Comparison of ENCODE assay signal across 1 cellular context in the genomic region with DNA sequence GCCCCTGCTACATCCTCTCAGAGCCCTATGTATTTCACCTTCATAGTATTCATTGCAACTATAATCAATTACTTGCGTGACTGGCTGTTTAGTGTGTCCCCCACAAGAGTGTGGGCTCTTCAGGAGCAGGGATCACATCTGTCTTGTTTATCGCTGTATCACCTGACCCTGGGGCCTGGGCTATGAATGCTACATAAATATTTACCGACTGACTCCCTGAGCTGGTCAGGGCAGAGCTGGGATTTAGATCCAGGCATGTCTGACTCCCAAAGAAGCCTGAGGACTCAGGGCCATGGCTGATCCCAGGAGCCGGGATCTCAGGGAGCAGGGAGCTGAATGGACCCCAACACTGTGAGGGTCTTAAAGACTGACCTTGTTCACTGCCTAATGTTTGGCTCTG.
TF ChIP-seq lines count a peak whose summit lies in the region.

No MANE protein-coding gene starts in this region.

TF ChIP-seq in K562, 482 proteins besides CTCF, POLR2A, EP300 and RAD21 (continued from another document):
- TF ChIP-seq, protein P1, sequence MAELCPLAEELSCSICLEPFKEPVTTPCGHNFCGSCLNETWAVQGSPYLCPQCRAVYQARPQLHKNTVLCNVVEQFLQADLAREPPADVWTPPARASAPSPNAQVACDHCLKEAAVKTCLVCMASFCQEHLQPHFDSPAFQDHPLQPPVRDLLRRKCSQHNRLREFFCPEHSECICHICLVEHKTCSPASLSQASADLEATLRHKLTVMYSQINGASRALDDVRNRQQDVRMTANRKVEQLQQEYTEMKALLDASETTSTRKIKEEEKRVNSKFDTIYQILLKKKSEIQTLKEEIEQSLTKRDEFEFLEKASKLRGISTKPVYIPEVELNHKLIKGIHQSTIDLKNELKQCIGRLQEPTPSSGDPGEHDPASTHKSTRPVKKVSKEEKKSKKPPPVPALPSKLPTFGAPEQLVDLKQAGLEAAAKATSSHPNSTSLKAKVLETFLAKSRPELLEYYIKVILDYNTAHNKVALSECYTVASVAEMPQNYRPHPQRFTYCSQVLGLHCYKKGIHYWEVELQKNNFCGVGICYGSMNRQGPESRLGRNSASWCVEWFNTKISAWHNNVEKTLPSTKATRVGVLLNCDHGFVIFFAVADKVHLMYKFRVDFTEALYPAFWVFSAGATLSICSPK (IDR thresholded peaks at IDR 0.05; ENCODE audit: borderline replicate concordance), result no peak
- no peak for TF ChIP-seq KAT2B (IDR thresholded peaks at IDR 0.05; ENCODE audit: low read depth, low read length)
- no peak for TF ChIP-seq ZNF79 (CRISPR knock-in tag; IDR thresholded peaks at IDR 0.05; ENCODE audit: low read depth)
- no peak for TF ChIP-seq RUNX1 (IDR thresholded peaks at IDR 0.05; ENCODE audit: low read depth)
- no peak for TF ChIP-seq TCFL5 (CRISPR knock-in tag; conservative IDR thresholded peaks at IDR 0.05)
- TF ChIP-seq RBFOX2 (IDR thresholded peaks at IDR 0.05; ENCODE audit: low read depth, low read length), result no peak
- no peak for TF ChIP-seq ZBTB7A (IDR thresholded peaks at IDR 0.05; ENCODE audit: borderline replicate concordance, control insufficient read depth, low read depth, low read length)
- TF ChIP-seq HNRNPL (IDR thresholded peaks at IDR 0.05; ENCODE audit: low read depth, low read length), result no peak
- TF ChIP-seq ZNF384 (IDR thresholded peaks at IDR 0.05; ENCODE audit: low read depth, low read length), result no peak
- TF ChIP-seq ZNF124 (CRISPR knock-in tag; IDR thresholded peaks at IDR 0.05), result no peak
- TF ChIP-seq CBX1 (IDR thresholded peaks at IDR 0.05; ENCODE audit: low read depth), result no peak
- TF ChIP-seq, protein P2, sequence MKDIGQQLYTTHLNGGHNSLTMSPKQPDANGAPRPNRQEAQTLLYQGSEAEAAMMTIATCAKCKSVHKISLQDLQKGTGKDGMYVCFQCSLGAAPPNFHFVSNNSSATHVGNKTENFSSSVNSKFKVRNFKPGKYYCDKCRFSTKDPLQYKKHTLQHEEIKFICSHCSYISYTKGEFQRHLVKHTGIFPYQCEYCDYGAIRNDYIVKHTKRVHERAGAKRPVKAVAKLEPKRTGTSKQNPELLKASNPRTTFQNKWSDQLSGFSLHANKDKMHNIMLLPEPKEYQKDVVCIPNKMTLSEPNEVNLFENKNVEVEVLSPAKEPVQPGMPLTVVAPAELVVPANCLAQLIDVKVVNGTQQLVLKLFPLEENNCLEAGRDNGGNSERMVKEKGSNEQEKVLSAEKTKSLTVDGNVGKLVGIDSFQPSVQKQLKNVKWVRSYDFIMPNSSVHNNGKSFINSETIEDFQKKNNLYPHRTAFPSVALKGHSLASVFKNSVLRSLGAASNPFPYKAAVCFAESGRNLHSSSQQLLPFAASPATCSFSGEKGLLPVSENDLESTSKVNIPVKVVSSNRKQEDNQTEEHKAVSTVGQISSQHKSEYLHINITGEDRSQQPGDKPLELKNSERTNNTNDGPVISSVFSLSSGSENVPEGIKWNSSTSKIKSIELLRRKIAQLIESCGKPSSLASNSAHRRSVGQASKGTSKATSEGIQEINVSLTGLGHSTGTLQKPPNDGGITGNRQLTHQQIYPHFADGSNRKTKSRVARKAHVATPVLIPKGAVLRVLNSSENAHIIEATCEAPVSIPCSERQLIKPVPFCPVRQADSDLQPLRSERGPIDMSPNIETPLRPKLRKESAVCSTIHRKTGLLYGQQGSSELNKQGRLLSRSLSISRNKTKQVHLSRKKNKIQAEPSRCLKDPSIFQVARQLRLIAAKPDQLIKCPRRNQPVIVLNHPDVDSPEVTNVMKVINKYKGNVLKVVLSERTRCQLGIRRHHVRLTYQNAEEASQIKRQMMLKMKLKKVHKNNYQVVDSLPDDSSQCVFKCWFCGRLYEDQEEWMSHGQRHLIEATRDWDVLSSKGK (CRISPR knock-in tag; IDR thresholded peaks at IDR 0.05), result no peak
- TF ChIP-seq SRSF9 (IDR thresholded peaks at IDR 0.05; ENCODE audit: borderline replicate concordance, low read depth, low read length), result no peak
